ENCODE assay signal across 9 cellular contexts in the genomic region with DNA sequence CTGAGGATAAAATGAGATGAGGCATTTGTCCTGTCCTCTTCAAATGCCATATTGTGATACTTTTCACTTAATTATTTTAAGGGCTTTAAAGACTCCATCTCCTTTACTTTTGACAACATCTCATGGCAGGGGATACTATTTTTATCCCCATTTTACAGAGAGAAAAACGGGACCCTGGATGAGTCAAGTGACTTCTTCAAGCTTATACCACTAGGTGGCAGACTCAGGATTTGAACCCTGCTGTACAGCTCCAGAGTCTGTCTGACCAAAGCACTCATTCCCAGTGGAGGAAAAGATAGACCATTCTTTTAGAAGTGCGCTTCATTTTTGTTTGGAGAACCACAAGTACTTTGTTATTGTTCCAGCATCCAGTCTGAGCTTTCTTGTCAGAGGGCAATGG. TPM values are rescaled to one million over a fixed set of nuclear protein-coding genes. Genes with fewer than 3 reads are reported as not detected.
A peak's percentile ranks its signal among the peaks of the same experiment; 100 is the strongest.
DNase-seq lines count a peak whose midpoint lies in the region; ATAC-seq, FAIRE-seq and TF ChIP-seq lines count a peak whose summit lies in the region.
"Had no signal": no experiment of that assay in that cellular context is flagged by ENCODE, and none has a peak within 500 bp of the region (broad histone marks: within the 10 kb centered on the region; RNA-seq: fewer than 3 reads in every experiment).

No MANE protein-coding gene starts in this region.

- POLR2A ChIA-PET in HEK293T (lab: Yijun Ruan, JAX), result interaction anchor here (0.8 to 5.4 kb wide), 5 partner anchors 120 to 155 kb away, joined by 3 to 97 read pairs (median 6); no protein-coding TSS in a partner anchor

- H3K4me2 ChIP-seq in SU-DHL-6 (ENCODE audit: low read depth, low read length, poor library complexity, severe bottlenecking), result no peak overlapping the region

- no peak overlapping the region for H3K27ac ChIP-seq in SU-DHL-6 (ENCODE audit: low read depth, low read length)
- H3K27ac ChIP-seq in kidney (ENCODE audit: low read depth in 2 of 2, low read length in 2 of 2), result no peak overlapping the region

- TF ChIP-seq CTCF in SU-DHL-6 (IDR thresholded peaks at IDR 0.05; ENCODE audit: insufficient read depth, low read length, poor library complexity, severe bottlenecking) (peak; percentile 13), kidney (IDR thresholded peaks at IDR 0.05; ENCODE audit: borderline replicate concordance, extremely low read depth, insufficient read depth) (peak; percentile 22)

- DNase-seq in Ammon's horn (ENCODE audit: low spot score) (peak; percentile 76), HEK293T (ENCODE audit: extremely low spot score) (peak; percentile 42), kidney (no peak)

- no peaks in the 10 kb centered on the region for H3K9me2 ChIP-seq in SU-DHL-6 (replicated peaks; ENCODE audit: insufficient read depth, low read length)

- ATAC-seq in GM18511 (IDR thresholded peaks at IDR 0.05; ENCODE audit: unreplicated experiment) (no peak), GM21723 (IDR thresholded peaks at IDR 0.05; ENCODE audit: unreplicated experiment) (no peak), GM21786 (IDR thresholded peaks at IDR 0.05; ENCODE audit: unreplicated experiment) (no peak), HG02798 (IDR thresholded peaks at IDR 0.05; ENCODE audit: poor library complexity, unreplicated experiment) (no peak)

- no peaks in the 10 kb centered on the region for H3F3A ChIP-seq in SU-DHL-6 (ENCODE audit: insufficient read depth)

- 0 out of 2 replicates have a peak, but pooled peaks cover 4% of the 10 kb centered on the region for H3K27me3 ChIP-seq in SU-DHL-6 (ENCODE audit: low read length)

- FAIRE-seq in kidney (lab: Jason Lieb, UNC), result no peak

- H3K4me3 ChIP-seq in SU-DHL-6 (ENCODE audit: insufficient read depth, low read length, poor library complexity, severe bottlenecking) (no peak overlapping the region), kidney (ENCODE audit: low read length in 2 of 2) (no peak overlapping the region)
- H3K4me3 ChIP-seq: lung had no signal

- H3K79me2 ChIP-seq in SU-DHL-6 (ENCODE audit: insufficient read depth, low read length), result no peaks in the 10 kb centered on the region

- H3K4me1 ChIP-seq in kidney (ENCODE audit: control insufficient read depth in 1 of 2, insufficient read depth in 1 of 2, low read depth in 1 of 2, low read length in 2 of 2), result peaks cover 0 to 2% of the 10 kb centered on the region in 2 donors

- intact Hi-C loops in kidney (cut with DNase I), result no loop called here

- H4K20me1 ChIP-seq in SU-DHL-6 (ENCODE audit: low read depth, low read length), result no peaks in the 10 kb centered on the region

- H2AFZ ChIP-seq in SU-DHL-6 (ENCODE audit: low read depth, low read length, severe bottlenecking), result no peak overlapping the region

- H3K9me3 ChIP-seq in SU-DHL-6 (ENCODE audit: insufficient read depth, low read length) (no peaks in the 10 kb centered on the region), kidney (ENCODE audit: control insufficient read depth in 1 of 2, low read length in 2 of 2) (peaks cover 0 to 8% of the 10 kb centered on the region in 2 donors)

- H3K36me3 ChIP-seq in SU-DHL-6 (ENCODE audit: low read length) (no peaks in the 10 kb centered on the region), kidney (ENCODE audit: control insufficient read depth in 1 of 2, insufficient read depth in 2 of 2, low read length in 2 of 2) (no peaks in the 10 kb centered on the region)

- H3K9ac ChIP-seq in SU-DHL-6 (ENCODE audit: low read length) (no peak overlapping the region), kidney (ENCODE audit: low read length in 2 of 2) (no peak overlapping the region)

- CTCF ChIA-PET in HEK293T (lab: Yijun Ruan, JAX), result interaction anchor here (0.6 to 3.5 kb wide), 14 partner anchors 10 to 680 kb away, joined by 3 to 44 read pairs (median 4); no protein-coding TSS in a partner anchor

TF ChIP-seq in HEK293T, 16 proteins besides CTCF, POLR2A, EP300 and RAD21:
- TF ChIP-seq ARNT (IDR thresholded peaks at IDR 0.05), result no peak
- TF ChIP-seq ELF4 (IDR thresholded peaks at IDR 0.05), result no peak
- TF ChIP-seq HDGF (IDR thresholded peaks at IDR 0.05; ENCODE audit: borderline replicate concordance), result no peak
- TF ChIP-seq SP1 (IDR thresholded peaks at IDR 0.05), result no peak
- TF ChIP-seq, protein P1, sequence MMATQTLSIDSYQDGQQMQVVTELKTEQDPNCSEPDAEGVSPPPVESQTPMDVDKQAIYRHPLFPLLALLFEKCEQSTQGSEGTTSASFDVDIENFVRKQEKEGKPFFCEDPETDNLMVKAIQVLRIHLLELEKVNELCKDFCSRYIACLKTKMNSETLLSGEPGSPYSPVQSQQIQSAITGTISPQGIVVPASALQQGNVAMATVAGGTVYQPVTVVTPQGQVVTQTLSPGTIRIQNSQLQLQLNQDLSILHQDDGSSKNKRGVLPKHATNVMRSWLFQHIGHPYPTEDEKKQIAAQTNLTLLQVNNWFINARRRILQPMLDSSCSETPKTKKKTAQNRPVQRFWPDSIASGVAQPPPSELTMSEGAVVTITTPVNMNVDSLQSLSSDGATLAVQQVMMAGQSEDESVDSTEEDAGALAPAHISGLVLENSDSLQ (IDR thresholded peaks at IDR 0.05), result no peak

RNA-seq across cellular contexts. Expression of a gene that starts 1.7 kb away (rescaled TPM):
- total RNA-seq in kidney, result 2.8 TPM
- 1.2 TPM for polyA plus RNA-seq in kidney (ENCODE audit: insufficient read depth, low read depth, low replicate concordance)
